7 cellular contexts compared by ENCODE assay signal in the genomic region with DNA sequence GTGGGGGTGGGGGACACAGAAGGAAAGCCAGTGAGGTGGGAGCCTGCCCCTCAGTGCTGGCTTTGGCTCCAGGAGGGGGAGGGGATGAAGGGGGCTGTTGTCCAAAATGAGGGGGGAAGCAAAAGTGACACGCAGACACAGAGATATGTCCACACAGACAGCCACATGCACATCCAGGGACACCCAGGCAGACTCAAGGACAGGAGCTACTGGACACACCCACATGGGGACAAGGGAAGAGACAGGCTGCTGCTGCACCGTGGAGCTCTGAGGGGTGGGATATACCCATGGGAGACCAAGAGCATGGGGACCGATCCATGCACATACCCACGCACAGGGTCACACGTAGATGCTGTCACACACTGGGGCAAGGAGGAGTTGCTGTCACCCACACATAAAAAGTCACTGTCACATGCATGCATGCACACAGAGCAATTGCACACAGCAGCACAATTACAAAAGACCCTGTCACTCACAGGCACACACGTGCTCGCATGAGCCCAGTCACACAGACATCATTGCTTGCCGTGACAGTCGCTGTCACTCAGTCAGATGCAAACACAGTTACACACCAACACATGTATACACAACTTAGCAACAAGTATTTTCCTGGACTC. TPM values are rescaled to one million over a fixed set of nuclear protein-coding genes. Genes with fewer than 3 reads are reported as not detected.
DNase-seq lines count a peak whose midpoint lies in the region; ATAC-seq and TF ChIP-seq lines count a peak whose summit lies in the region.
"Had no signal": no experiment of that assay in that cellular context is flagged by ENCODE, and none has a peak within 500 bp of the region (broad histone marks: within the 10 kb centered on the region; RNA-seq: fewer than 3 reads in every experiment).

No MANE protein-coding gene starts in this region.

- no peaks in the 10 kb centered on the region for H3K27me3 ChIP-seq in dorsolateral prefrontal cortex

- in situ Hi-C loops in GM13977 (cut with MboI; ENCODE audit: low pct_unique_long_range_greater_than_20kb, low sequenced_read_pairs, unreplicated experiment): no loop called here

- TF ChIP-seq POLR2A in NB4 (IDR thresholded peaks at IDR 0.05; ENCODE audit: extremely low read depth, insufficient read length): no peak

- H3K4me3 ChIP-seq in NB4 (ENCODE audit: low read depth, low read length): peak overlapping the region; percentile 85
- peak overlapping the region; percentile 67 to 100 (median 99) for H3K4me3 ChIP-seq in dorsolateral prefrontal cortex

- intact Hi-C loops in dorsolateral prefrontal cortex (cut with DNase I) (loop anchor here in 1 of 2 donors (2.0 kb wide), 1 partner anchor 47 kb away; no protein-coding TSS in a partner anchor), sciatic nerve (cut with DNase I) (no loop called here)

- TF ChIP-seq CTCF in NB4 (IDR thresholded peaks at IDR 0.05; ENCODE audit: low read depth, low read length): no peak
- no peak for TF ChIP-seq CTCF in dorsolateral prefrontal cortex (IDR thresholded peaks at IDR 0.05 in 54 of 56, conservative IDR thresholded peaks at IDR 0.05 in 2 of 56; ENCODE audit: low read depth in 1 of 56, partially characterized antibody in 56 of 56)
- no peak for TF ChIP-seq CTCF in GM13977 (IDR thresholded peaks at IDR 0.05; ENCODE audit: extremely low read depth, insufficient read depth, missing control alignments)

- peak; percentile 39 for DNase-seq in NB4 (ENCODE audit: low read depth)
- DNase-seq in dorsolateral prefrontal cortex: peak in 5 of 10 donors; percentile 59 to 70 (median 63)
- DNase-seq in pons (ENCODE audit: low spot score): peak; percentile 83
- DNase-seq in GM13977 (ENCODE audit: low spot score): no peak
- DNase-seq in NCI-H187 (lab: John Stamatoyannopoulos, UW): no peak
- DNase-seq in sciatic nerve (ENCODE audit: low spot score): no peak

- no peak for ATAC-seq in sciatic nerve

- peak overlapping the region; percentile 96 to 100 (median 100) for H3K27ac ChIP-seq in dorsolateral prefrontal cortex

RNA-seq across cellular contexts. Expression of a gene that starts 1.3 kb away (rescaled TPM):
- total RNA-seq in dorsolateral prefrontal cortex (100 to 1,000 TPM; 178 to 301 (median 231) TPM), sciatic nerve (72.0 TPM)

RNA-seq across cellular contexts. Expression of a gene that starts 9.8 kb away (rescaled TPM):
- total RNA-seq in dorsolateral prefrontal cortex: 100 to 1,000 TPM in 59 of 120 experiments, 10 to 100 TPM in 61; 59.5 to 156 (median 99.1) TPM
- 74.7 TPM for total RNA-seq in sciatic nerve

RNA-seq across cellular contexts. Expression of a gene that starts 36.4 kb away (rescaled TPM):
- total RNA-seq in dorsolateral prefrontal cortex (10 to 100 TPM; 26.9 to 97.0 (median 62.1) TPM), sciatic nerve (69.8 TPM)

RNA-seq across cellular contexts. Expression of a gene that starts 48.8 kb away (rescaled TPM):
- total RNA-seq in dorsolateral prefrontal cortex: 100 to 1,000 TPM in 1 of 120 experiments, 10 to 100 TPM in 8, 1 to 10 TPM in 30, under 1 TPM in 25, not detected in 56; 0.30 to 105 (median 1.8) TPM
- total RNA-seq in sciatic nerve: 2.3 TPM
- total RNA-seq: activated CD8-positive, alpha-beta memory T cell treated with anti-CD3 and anti-CD28 coated beads for 36 hours had no signal

RNA-seq across cellular contexts. Expression of a gene that starts 57.7 kb away (rescaled TPM):
- total RNA-seq in dorsolateral prefrontal cortex: 100 to 1,000 TPM in 116 of 120 experiments, 10 to 100 TPM in 4; 87.8 to 143 (median 120) TPM
- total RNA-seq in sciatic nerve: 108 TPM

Comparison
In these comparisons a context has a peak if more than half of its experiments do, and no peak if none do; other contexts are left out.
1. DNase-seq: peak in NB4 (single experiment) and pons (single experiment); none in GM13977 (single experiment), NCI-H187 (0 of 2) and sciatic nerve (single experiment).